ENCODE assay signal across 30 cellular contexts in the genomic region with DNA sequence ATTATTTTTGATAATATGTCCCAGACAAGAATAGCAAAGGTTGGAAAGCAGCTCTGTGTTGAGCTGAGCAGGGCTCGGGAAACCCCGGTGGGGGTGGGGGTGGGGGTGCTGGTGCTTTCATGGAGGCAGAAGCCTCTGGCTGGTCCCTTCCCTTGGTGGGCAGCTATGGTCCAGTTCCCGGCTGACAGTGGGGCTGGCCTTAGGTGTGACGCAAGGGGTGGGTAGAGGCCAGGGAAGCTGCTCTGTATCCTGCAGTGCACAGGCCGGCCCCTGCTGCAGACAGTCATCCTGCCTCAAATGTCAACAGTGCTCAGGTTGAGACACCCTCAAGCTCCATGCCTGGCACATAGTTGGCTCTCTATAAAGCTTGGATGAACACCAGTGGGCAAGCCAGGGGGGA. TPM values are rescaled to one million over a fixed set of nuclear protein-coding genes. Genes with fewer than 3 reads are reported as not detected.
"Had no signal": no experiment of that assay in that cellular context is flagged by ENCODE, and none has a peak within 500 bp of the region (broad histone marks: within the 10 kb centered on the region; RNA-seq: fewer than 3 reads in every experiment).

No MANE protein-coding gene starts in this region.

- H3K79me2 ChIP-seq: hepatocyte had no signal

- H3K4me3 Mint-ChIP-seq: effector memory CD8-positive, alpha-beta T cell; naive thymus-derived CD4-positive, alpha-beta T cell; nephron progenitor cell; stimulated activated naive B cell treated with anti-CD40 and anti-IgM and Interleukin-4, amounts not matched to agents 10 μg/mL and 1 μg/mL and 100 μg/mL, for 72 hours; stimulated activated naive CD8-positive, alpha-beta T cell treated with anti-CD3 and anti-CD28 coated beads, Interleukin-15, Interleukin-2, amounts not matched to agents 100 ng/mL and 50 ng/mL, for 24 hours had no signal

- H3K36me3 ChIP-seq: gastroesophageal sphincter, heart left ventricle, left lung, pancreas, right atrium auricular region, suprapubic skin, transverse colon, upper lobe of right lung, uterus had no signal

- H3K9me3 ChIP-seq: pancreas had no signal

- H3K4me3 ChIP-seq: coronary artery, gastroesophageal sphincter, heart left ventricle, hepatocyte, left lung, pancreas, right atrium auricular region, suprapubic skin, transverse colon, upper lobe of right lung, uterus had no signal

- DNase-seq: central memory CD4-positive, alpha-beta T cell; dermis blood vessel endothelial cell; effector memory CD8-positive, alpha-beta T cell; foreskin keratinocyte; heart left ventricle; left cardiac atrium; left lung; mesendoderm; midbrain; naive thymus-derived CD4-positive, alpha-beta T cell; nephron progenitor cell; occipital lobe; pancreas; stimulated activated naive B cell treated with anti-CD40 and anti-IgM and Interleukin-4, amounts not matched to agents 10 μg/mL and 1 μg/mL and 100 μg/mL, for 72 hours; transverse colon; upper lobe of right lung; uterus had no signal

- H3K27me3 ChIP-seq: foreskin keratinocyte, pancreas, right atrium auricular region, uterus had no signal

- H3K4me1 Mint-ChIP-seq: stimulated activated naive B cell treated with anti-CD40 and anti-IgM and Interleukin-4, amounts not matched to agents 10 μg/mL and 1 μg/mL and 100 μg/mL, for 72 hours had no signal

- H2AFZ ChIP-seq: hepatocyte had no signal

- H3K4me1 ChIP-seq: foreskin keratinocyte, pancreas, right atrium auricular region, suprapubic skin, upper lobe of right lung, uterus had no signal

- H3K4me2 ChIP-seq: hepatocyte had no signal

- H3K27ac Mint-ChIP-seq: effector memory CD8-positive, alpha-beta T cell; naive thymus-derived CD4-positive, alpha-beta T cell; nephron progenitor cell; progenitor cell of endocrine pancreas; stimulated activated naive B cell treated with anti-CD40 and anti-IgM and Interleukin-4, amounts not matched to agents 10 μg/mL and 1 μg/mL and 100 μg/mL, for 72 hours; stimulated activated naive CD8-positive, alpha-beta T cell treated with anti-CD3 and anti-CD28 coated beads, Interleukin-15, Interleukin-2, amounts not matched to agents 100 ng/mL and 50 ng/mL, for 24 hours had no signal

- H3K27ac ChIP-seq: coronary artery, foreskin keratinocyte, gastroesophageal sphincter, heart left ventricle, hepatocyte, left lung, pancreas, right atrium auricular region, suprapubic skin, transverse colon, upper lobe of right lung, uterus had no signal

- ATAC-seq: effector memory CD8-positive, alpha-beta T cell; foreskin keratinocyte; gastroesophageal sphincter; heart left ventricle; left cardiac atrium; left lung; naive thymus-derived CD4-positive, alpha-beta T cell; pancreas; sciatic nerve; stimulated activated naive B cell treated with anti-CD40 and anti-IgM and Interleukin-4, amounts not matched to agents 10 μg/mL and 1 μg/mL and 100 μg/mL, for 72 hours; upper lobe of right lung had no signal

RNA-seq across cellular contexts. Expression of gene ACTL8, which starts 8.9 kb away (rescaled TPM):
- total RNA-seq: chondrocyte; dermis blood vessel endothelial cell; foreskin keratinocyte; gastroesophageal sphincter; heart left ventricle; hepatocyte; left cardiac atrium; left lung; lower leg skin; lung microvascular endothelial cell; mucosa of gallbladder; naive thymus-derived CD4-positive, alpha-beta T cell; occipital lobe; pancreas; progenitor cell of endocrine pancreas; right atrium auricular region; sciatic nerve; skeletal muscle tissue; suprapubic skin; transverse colon; upper lobe of right lung; uterus had no signal
